1 cellular context compared by ENCODE assay signal in genomic region chr4:1683903-1684755, GRCh38.
TF ChIP-seq lines count a peak whose summit lies in the region.

TSS of gene FAM53A (minus strand) at chr4:1684313. CDS start at chr4:1668741, 15,572 bp downstream.

TF ChIP-seq in WTC11, 78 proteins besides CTCF, POLR2A, EP300 and RAD21 (continued from another document):
- TF ChIP-seq AR (CRISPR knock-in tag; IDR thresholded peaks at IDR 0.05) (no peak), NR1H2 (CRISPR knock-in tag; IDR thresholded peaks at IDR 0.05) (no peak), ATF3 (CRISPR knock-in tag; conservative IDR thresholded peaks at IDR 0.05) (no peak), FOXJ3 (CRISPR knock-in tag; IDR thresholded peaks at IDR 0.05; ENCODE audit: borderline replicate concordance) (no peak), ZNF138 (CRISPR knock-in tag; conservative IDR thresholded peaks at IDR 0.05) (no peak), ATF2 (CRISPR knock-in tag; IDR thresholded peaks at IDR 0.05; ENCODE audit: borderline replicate concordance, low read depth) (no peak), PREB (CRISPR knock-in tag; IDR thresholded peaks at IDR 0.05; ENCODE audit: borderline replicate concordance) (no peak), ZNF532 (CRISPR knock-in tag; IDR thresholded peaks at IDR 0.05; ENCODE audit: borderline replicate concordance) (no peak), ESRRA (CRISPR knock-in tag; IDR thresholded peaks at IDR 0.05; ENCODE audit: borderline replicate concordance) (0 out of 2 replicates have a peak, but pooled peaks have one; percentile 77), GTF2I (CRISPR knock-in tag; conservative IDR thresholded peaks at IDR 0.05) (no peak), NFE2L1 (CRISPR knock-in tag; IDR thresholded peaks at IDR 0.05) (no peak), NFYB (CRISPR knock-in tag; conservative IDR thresholded peaks at IDR 0.05; ENCODE audit: low read depth) (peak; percentile 25; the same call in 1 of the 2 replicates), MAX (CRISPR knock-in tag; IDR thresholded peaks at IDR 0.05) (0 out of 2 replicates have a peak, but pooled peaks have one; percentile 81), FOXK1 (CRISPR knock-in tag; IDR thresholded peaks at IDR 0.05) (peak; percentile 65; the same call in 1 of the 2 replicates), USF1 (CRISPR knock-in tag; IDR thresholded peaks at IDR 0.05) (no peak), HMGA2 (CRISPR knock-in tag; IDR thresholded peaks at IDR 0.05) (no peak), TEAD4 (CRISPR knock-in tag; IDR thresholded peaks at IDR 0.05) (peak; percentile 38; the same call in 1 of the 2 replicates), IRF1 (CRISPR knock-in tag; IDR thresholded peaks at IDR 0.05) (peak; percentile 72; the same call in 1 of the 2 replicates), FOXP1 (CRISPR knock-in tag; IDR thresholded peaks at IDR 0.05; ENCODE audit: borderline replicate concordance) (peak; percentile 88; the same call in 1 of the 2 replicates), PRDM15 (CRISPR knock-in tag; IDR thresholded peaks at IDR 0.05) (peak; percentile 67), CREM (CRISPR knock-in tag; IDR thresholded peaks at IDR 0.05) (no peak), RELA (CRISPR knock-in tag; IDR thresholded peaks at IDR 0.05; ENCODE audit: borderline replicate concordance) (0 out of 2 replicates have a peak, but pooled peaks have one; percentile 63), ZNF317 (CRISPR knock-in tag; IDR thresholded peaks at IDR 0.05; ENCODE audit: borderline replicate concordance, low read depth) (0 out of 2 replicates have a peak, but pooled peaks have one; percentile 19), ZMAT4 (CRISPR knock-in tag; IDR thresholded peaks at IDR 0.05) (no peak), ZNF396 (CRISPR knock-in tag; IDR thresholded peaks at IDR 0.05; ENCODE audit: borderline replicate concordance) (no peak), ZNF671 (CRISPR knock-in tag; IDR thresholded peaks at IDR 0.05) (no peak), TEAD1 (CRISPR knock-in tag; IDR thresholded peaks at IDR 0.05) (no peak; the same call in 1 of the 2 replicates), E2F4 (CRISPR knock-in tag; IDR thresholded peaks at IDR 0.05; ENCODE audit: borderline replicate concordance, low read depth) (no peak; the same call in 1 of the 2 replicates), TCF7 (CRISPR knock-in tag; IDR thresholded peaks at IDR 0.05; ENCODE audit: low read depth) (no peak), GABPB1 (CRISPR knock-in tag; IDR thresholded peaks at IDR 0.05) (0 out of 2 replicates have a peak, but pooled peaks have one; percentile 38), AFF4 (CRISPR knock-in tag; IDR thresholded peaks at IDR 0.05; ENCODE audit: borderline replicate concordance) (no peak), NR3C1 (CRISPR knock-in tag; conservative IDR thresholded peaks at IDR 0.05; ENCODE audit: low read depth) (no peak), MYBL2 (CRISPR knock-in tag; IDR thresholded peaks at IDR 0.05) (no peak; the same call in none of the 2 replicates)
